ENCODE assay signal across 1 cellular context in the genomic region with DNA sequence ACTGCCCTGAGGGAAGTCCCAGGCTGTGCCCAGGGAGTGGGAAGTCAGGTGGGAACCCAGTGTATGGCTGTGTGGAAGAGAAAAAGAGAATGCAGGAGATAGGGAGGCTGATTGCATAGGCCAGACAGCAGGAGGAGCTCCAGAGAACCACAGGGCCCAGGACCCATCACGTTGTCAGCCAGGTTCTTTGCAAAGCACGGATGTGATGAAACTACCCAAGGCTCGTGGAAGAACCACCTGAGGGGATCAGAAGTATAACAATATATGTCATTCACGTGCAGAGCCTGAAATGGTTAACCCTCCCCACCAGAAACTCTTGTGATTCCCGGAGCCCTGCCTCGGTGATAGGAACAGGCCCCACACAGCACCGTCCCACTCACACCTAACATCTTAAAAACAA.
TF ChIP-seq lines count a peak whose summit lies in the region.

No MANE protein-coding gene starts in this region.

TF ChIP-seq in K562, 482 proteins besides CTCF, POLR2A, EP300 and RAD21 (continued from another document):
- TF ChIP-seq FOXK2 (conservative IDR thresholded peaks at IDR 0.05 in 1 of 2, IDR thresholded peaks at IDR 0.05 in 1 of 2; ENCODE audit: low read depth in 2 of 2) = no peak
- TF ChIP-seq, protein P1, sequence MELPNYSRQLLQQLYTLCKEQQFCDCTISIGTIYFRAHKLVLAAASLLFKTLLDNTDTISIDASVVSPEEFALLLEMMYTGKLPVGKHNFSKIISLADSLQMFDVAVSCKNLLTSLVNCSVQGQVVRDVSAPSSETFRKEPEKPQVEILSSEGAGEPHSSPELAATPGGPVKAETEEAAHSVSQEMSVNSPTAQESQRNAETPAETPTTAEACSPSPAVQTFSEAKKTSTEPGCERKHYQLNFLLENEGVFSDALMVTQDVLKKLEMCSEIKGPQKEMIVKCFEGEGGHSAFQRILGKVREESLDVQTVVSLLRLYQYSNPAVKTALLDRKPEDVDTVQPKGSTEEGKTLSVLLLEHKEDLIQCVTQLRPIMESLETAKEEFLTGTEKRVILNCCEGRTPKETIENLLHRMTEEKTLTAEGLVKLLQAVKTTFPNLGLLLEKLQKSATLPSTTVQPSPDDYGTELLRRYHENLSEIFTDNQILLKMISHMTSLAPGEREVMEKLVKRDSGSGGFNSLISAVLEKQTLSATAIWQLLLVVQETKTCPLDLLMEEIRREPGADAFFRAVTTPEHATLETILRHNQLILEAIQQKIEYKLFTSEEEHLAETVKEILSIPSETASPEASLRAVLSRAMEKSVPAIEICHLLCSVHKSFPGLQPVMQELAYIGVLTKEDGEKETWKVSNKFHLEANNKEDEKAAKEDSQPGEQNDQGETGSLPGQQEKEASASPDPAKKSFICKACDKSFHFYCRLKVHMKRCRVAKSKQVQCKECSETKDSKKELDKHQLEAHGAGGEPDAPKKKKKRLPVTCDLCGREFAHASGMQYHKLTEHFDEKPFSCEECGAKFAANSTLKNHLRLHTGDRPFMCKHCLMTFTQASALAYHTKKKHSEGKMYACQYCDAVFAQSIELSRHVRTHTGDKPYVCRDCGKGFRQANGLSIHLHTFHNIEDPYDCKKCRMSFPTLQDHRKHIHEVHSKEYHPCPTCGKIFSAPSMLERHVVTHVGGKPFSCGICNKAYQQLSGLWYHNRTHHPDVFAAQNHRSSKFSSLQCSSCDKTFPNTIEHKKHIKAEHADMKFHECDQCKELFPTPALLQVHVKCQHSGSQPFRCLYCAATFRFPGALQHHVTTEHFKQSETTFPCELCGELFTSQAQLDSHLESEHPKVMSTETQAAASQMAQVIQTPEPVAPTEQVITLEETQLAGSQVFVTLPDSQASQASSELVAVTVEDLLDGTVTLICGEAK (IDR thresholded peaks at IDR 0.05) = no peak
- TF ChIP-seq, protein P1 (CRISPR knock-in tag; IDR thresholded peaks at IDR 0.05) = no peak
- TF ChIP-seq, protein P2, sequence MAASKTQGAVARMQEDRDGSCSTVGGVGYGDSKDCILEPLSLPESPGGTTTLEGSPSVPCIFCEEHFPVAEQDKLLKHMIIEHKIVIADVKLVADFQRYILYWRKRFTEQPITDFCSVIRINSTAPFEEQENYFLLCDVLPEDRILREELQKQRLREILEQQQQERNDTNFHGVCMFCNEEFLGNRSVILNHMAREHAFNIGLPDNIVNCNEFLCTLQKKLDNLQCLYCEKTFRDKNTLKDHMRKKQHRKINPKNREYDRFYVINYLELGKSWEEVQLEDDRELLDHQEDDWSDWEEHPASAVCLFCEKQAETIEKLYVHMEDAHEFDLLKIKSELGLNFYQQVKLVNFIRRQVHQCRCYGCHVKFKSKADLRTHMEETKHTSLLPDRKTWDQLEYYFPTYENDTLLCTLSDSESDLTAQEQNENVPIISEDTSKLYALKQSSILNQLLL (CRISPR knock-in tag; IDR thresholded peaks at IDR 0.05; ENCODE audit: borderline replicate concordance) = no peak
- no peak for TF ChIP-seq PHF21A (IDR thresholded peaks at IDR 0.05; ENCODE audit: borderline replicate concordance, low read depth)
- TF ChIP-seq, protein P3, sequence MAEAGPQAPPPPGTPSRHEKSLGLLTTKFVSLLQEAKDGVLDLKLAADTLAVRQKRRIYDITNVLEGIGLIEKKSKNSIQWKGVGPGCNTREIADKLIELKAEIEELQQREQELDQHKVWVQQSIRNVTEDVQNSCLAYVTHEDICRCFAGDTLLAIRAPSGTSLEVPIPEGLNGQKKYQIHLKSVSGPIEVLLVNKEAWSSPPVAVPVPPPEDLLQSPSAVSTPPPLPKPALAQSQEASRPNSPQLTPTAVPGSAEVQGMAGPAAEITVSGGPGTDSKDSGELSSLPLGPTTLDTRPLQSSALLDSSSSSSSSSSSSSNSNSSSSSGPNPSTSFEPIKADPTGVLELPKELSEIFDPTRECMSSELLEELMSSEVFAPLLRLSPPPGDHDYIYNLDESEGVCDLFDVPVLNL (CRISPR knock-in tag; IDR thresholded peaks at IDR 0.05; ENCODE audit: low read depth) = no peak
